In the genomic region with DNA sequence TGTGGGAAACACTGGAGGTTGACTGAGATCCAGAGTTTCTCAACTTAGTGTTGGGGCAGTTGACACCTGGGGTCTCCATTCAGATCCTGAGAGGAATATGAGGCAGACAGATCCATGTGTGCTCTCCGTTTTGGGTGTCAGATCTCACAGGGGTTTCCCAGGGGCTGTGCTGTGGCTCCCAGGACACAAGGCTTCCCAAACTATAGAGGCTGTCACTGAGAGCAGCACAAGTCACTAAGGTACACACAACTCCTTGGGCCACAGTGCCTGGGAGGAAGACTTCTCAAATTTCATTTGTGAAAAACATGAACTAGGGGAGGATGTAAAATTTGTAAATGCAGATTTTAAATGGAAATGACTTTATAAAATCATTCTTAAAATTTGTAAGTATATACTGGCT, we compare ENCODE assay signal across 22 cellular contexts.
"Had no signal": no experiment of that assay in that cellular context is flagged by ENCODE, and none has a peak within 500 bp of the region (broad histone marks: within the 10 kb centered on the region; RNA-seq: fewer than 3 reads in every experiment).

No MANE protein-coding gene starts in this region.

- H3K27me3 ChIP-seq: adrenal gland, testis had no signal

- H3K4me1 Mint-ChIP-seq: activated B cell treated with CpG ODN at 0.5 μM for 24 hours had no signal

- H3K4me1 ChIP-seq: adrenal gland, left ventricle myocardium inferior, testis had no signal

- H3K9me3 Mint-ChIP-seq: activated B cell treated with CpG ODN at 0.5 μM for 24 hours; activated T-cell treated with anti-CD3 and anti-CD28 coated beads, Interleukin-2, amount 50 U/mL, for 72 hours; dendritic cell treated with granulocyte-macrophage colony-stimulating factor and Interleukin-4, amounts not matched to agents 40 ng/mL and 50 ng/mL, for 4 days had no signal

- H3K9me3 ChIP-seq: adrenal gland, left ventricle myocardium inferior, testis had no signal

- H3K36me3 ChIP-seq: adrenal gland, left ventricle myocardium inferior had no signal

- DNase-seq: activated B cell treated with CpG ODN at 0.5 μM for 24 hours; activated CD8-positive, alpha-beta T cell treated with anti-CD3 and anti-CD28 coated beads, Interleukin-2, amount 10 ng/mL, durations not matched to agents 7 days and 5 days; activated naive CD4-positive, alpha-beta T cell treated with Interleukin-2 at 50 U/mL for 16 hours; activated T-cell treated with anti-CD3 and anti-CD28 coated beads for 4 hours; activated T-cell treated with anti-CD3 and anti-CD28 coated beads, Interleukin-2, amount 50 U/mL, for 72 hours; adrenal gland; central memory CD4-positive, alpha-beta T cell; endodermal cell; foreskin melanocyte; glutamatergic neuron; islet precursor cell; left ventricle myocardium inferior; right cardiac atrium; stimulated activated CD4-positive, alpha-beta T cell treated with anti-CD3 and anti-CD28 coated beads, Interleukin-2, amount 100 ng/mL, for 48 hours; stimulated activated naive CD4-positive, alpha-beta T cell treated with Interleukin-2 at 50 U/mL for 16 hours; T-helper 2 cell; testis; trophoblast cell had no signal

- H3K27ac Mint-ChIP-seq: activated B cell treated with CpG ODN at 0.5 μM for 24 hours; activated CD8-positive, alpha-beta T cell treated with anti-CD3 and anti-CD28 coated beads, Interleukin-2, amount 10 ng/mL, durations not matched to agents 7 days and 5 days; activated naive CD8-positive, alpha-beta T cell; activated T-cell treated with anti-CD3 and anti-CD28 coated beads, Interleukin-2, amount 50 U/mL, for 72 hours; dendritic cell treated with granulocyte-macrophage colony-stimulating factor and Interleukin-4, amounts not matched to agents 40 ng/mL and 50 ng/mL, for 4 days; endodermal cell had no signal

- H3K4me3 ChIP-seq: adrenal gland, left ventricle myocardium inferior, lung, testis had no signal

- ATAC-seq: activated CD8-positive, alpha-beta T cell treated with anti-CD3 and anti-CD28 coated beads, Interleukin-2, amount 10 ng/mL, durations not matched to agents 7 days and 5 days; activated T-cell treated with anti-CD3 and anti-CD28 coated beads, Interleukin-2, amount 50 U/mL, for 72 hours; esophagus mucosa; right cardiac atrium had no signal

- H3K36me3 Mint-ChIP-seq: activated naive CD8-positive, alpha-beta T cell had no signal

- H3K27me3 Mint-ChIP-seq: activated B cell treated with CpG ODN at 0.5 μM for 24 hours had no signal

- H3K4me3 Mint-ChIP-seq: activated B cell treated with CpG ODN at 0.5 μM for 24 hours; activated CD8-positive, alpha-beta T cell treated with anti-CD3 and anti-CD28 coated beads, Interleukin-2, amount 10 ng/mL, durations not matched to agents 7 days and 5 days; activated naive CD8-positive, alpha-beta T cell; activated T-cell treated with anti-CD3 and anti-CD28 coated beads, Interleukin-2, amount 50 U/mL, for 72 hours; dendritic cell treated with granulocyte-macrophage colony-stimulating factor and Interleukin-4, amounts not matched to agents 40 ng/mL and 50 ng/mL, for 4 days; endodermal cell had no signal

- H3K27ac ChIP-seq: adrenal gland, left ventricle myocardium inferior, testis had no signal
